8 cellular contexts compared by ENCODE assay signal in genomic region chr14:70955543-70956480, GRCh38. TPM values are rescaled to one million over a fixed set of nuclear protein-coding genes. Genes with fewer than 3 reads are reported as not detected.
DNase-seq lines count a peak whose midpoint lies in the region; ATAC-seq and TF ChIP-seq lines count a peak whose summit lies in the region.

No MANE protein-coding gene starts in this region.

- peak; percentile 79; the same call in 1 of the 2 replicates for ATAC-seq in IMR-90 (ENCODE audit: low read depth)
- ATAC-seq in HG03280 (IDR thresholded peaks at IDR 0.05; ENCODE audit: unreplicated experiment) = no peak
- ATAC-seq in HG03135 (IDR thresholded peaks at IDR 0.05; ENCODE audit: unreplicated experiment) = no peak

- TF ChIP-seq CTCF in DOHH2 (IDR thresholded peaks at IDR 0.05; ENCODE audit: low read depth, low read length, poor library complexity, severe bottlenecking) (peak; percentile 53), IMR-90 (conservative IDR thresholded peaks at IDR 0.05; ENCODE audit: low read depth, low read length) (peak; percentile 69)

- TF ChIP-seq POLR2A in IMR-90 (IDR thresholded peaks at IDR 0.05; ENCODE audit: low read depth, low read length) = no peak

- H3K4me3 ChIP-seq in DOHH2 (ENCODE audit: low read length) = no peak overlapping the region
- no peak overlapping the region for H3K4me3 ChIP-seq in IMR-90 (ENCODE audit: insufficient read depth, low read depth, low read length)

- TF ChIP-seq RAD21 in IMR-90 (IDR thresholded peaks at IDR 0.05; ENCODE audit: low read length) = peak; percentile 84

- POLR2A ChIA-PET in IMR-90 (lab: Charles Lee; ENCODE audit: unreplicated experiment) = no interaction called here

- H2BK5ac ChIP-seq in IMR-90 (ENCODE audit: low read depth, low read length, poor library complexity, severe bottlenecking) = no peak overlapping the region

- H3K9me1 ChIP-seq in IMR-90 (ENCODE audit: insufficient read depth, low read length) = no peaks in the 10 kb centered on the region

- BruUV-seq in IMR-90 (replicated peaks; lab: Mats Ljungman, UMichigan) = no TSS peak

- no peak overlapping the region for H2BK120ac ChIP-seq in IMR-90 (ENCODE audit: low read depth, low read length)

- no peak overlapping the region for H2AK9ac ChIP-seq in IMR-90 (replicated peaks; ENCODE audit: low read depth, low read length, poor library complexity)

- H3K18ac ChIP-seq in IMR-90 (ENCODE audit: low read depth, low read length) = no peak overlapping the region

- no peak overlapping the region for H3K23ac ChIP-seq in IMR-90 (ENCODE audit: low read depth, low read length)

- no peak overlapping the region for H4K8ac ChIP-seq in IMR-90 (ENCODE audit: low read depth in 2 of 2, low read length in 2 of 2)

- no peaks in the 10 kb centered on the region for H3K79me2 ChIP-seq in DOHH2 (ENCODE audit: control insufficient read depth, low read length)

- peaks cover 11 to 23% of the 10 kb centered on the region in 2 experiments for H3K79me1 ChIP-seq in IMR-90 (ENCODE audit: low read depth in 1 of 2, low read length in 2 of 2)

- H2BK15ac ChIP-seq in IMR-90 (ENCODE audit: low read depth, low read length) = no peak overlapping the region

- H3K9ac ChIP-seq in IMR-90 (ENCODE audit: low read depth, low read length) = no peak overlapping the region

- WGBS in IMR-90 (ENCODE audit: extremely low coverage in 2 of 2, insufficient read length in 1 of 2), 2 experiments = no CpG with 5 or more reads among the region's 5 CpGs

- H3K4ac ChIP-seq in IMR-90 (ENCODE audit: low read depth, low read length) = no peak overlapping the region

- CTCF ChIA-PET in IMR-90 (lab: Yijun Ruan, JAX) = interaction anchor here (0.7 to 1.9 kb wide), 6 partner anchors 12 to 1218 kb away, joined by 3 to 12 read pairs (median 4); partner anchors contain the start of gene PCNX1

- H3K9me3 ChIP-seq in DOHH2 (ENCODE audit: control insufficient read depth, insufficient read depth, low read length) (no peaks in the 10 kb centered on the region), IMR-90 (ENCODE audit: control insufficient read depth, insufficient read depth, low read length) (no peaks in the 10 kb centered on the region)

- H3K4me1 ChIP-seq in DOHH2 (ENCODE audit: control insufficient read depth, low read length) = no peaks in the 10 kb centered on the region
- no peaks in the 10 kb centered on the region for H3K4me1 ChIP-seq in IMR-90 (ENCODE audit: control insufficient read depth, insufficient read depth, low read length)

- H3K56ac ChIP-seq in IMR-90 (ENCODE audit: extremely low read depth, insufficient read depth, low read length) = no peak overlapping the region

- dilution Hi-C loops in IMR-90 (cut with HindIII; ENCODE audit: low sequenced_read_pairs, unreplicated experiment) = no loop called here

- in situ Hi-C loops in IMR-90 (cut with MboI; ENCODE audit: low sequenced_read_pairs) = loop anchor here (25.0 kb wide), 1 partner anchor 344 kb away; the partner anchor contains the start of gene MED6

- H3K9me2 ChIP-seq in DOHH2 (replicated peaks; ENCODE audit: control insufficient read depth, low read length) = no peaks in the 10 kb centered on the region

- H2AK5ac ChIP-seq in IMR-90 (ENCODE audit: low read depth, low read length) = no peak overlapping the region

- DNase-seq in IMR-90 (peak; percentile 26), fibroblast of peridontal ligament (ENCODE audit: extremely low read depth) (peak; percentile 52), HuH-7.5 (ENCODE audit: low spot score) (no peak)
- peak; percentile 31 for DNase-seq in activated CD4-positive, alpha-beta T cell treated with anti-CD3 and anti-CD28 coated beads for 48 hours
- DNase-seq in stimulated activated CD4-positive, alpha-beta T cell treated with anti-CD3 and anti-CD28 coated beads, Interleukin-4, amount 100 ng/mL, for 24 hours = peak; percentile 47

- H3K27me3 ChIP-seq in DOHH2 (ENCODE audit: control insufficient read depth, low read length) = no peaks in the 10 kb centered on the region
- H3K27me3 ChIP-seq in IMR-90 (ENCODE audit: control insufficient read depth, insufficient read depth, low read length) = no peaks in the 10 kb centered on the region

- H4K5ac ChIP-seq in IMR-90 (ENCODE audit: low read depth, low read length) = no peak overlapping the region

- H2AFZ ChIP-seq in IMR-90 (replicated peaks; ENCODE audit: low read length, poor library complexity) = no peak overlapping the region

- H3K36me3 ChIP-seq in DOHH2 (ENCODE audit: control insufficient read depth, low read length) = no peaks in the 10 kb centered on the region
- H3K36me3 ChIP-seq in IMR-90 (ENCODE audit: control insufficient read depth, insufficient read depth, low read length) = peaks cover 2% of the 10 kb centered on the region; the same call in 1 of the 2 replicates

- intact Hi-C loops in IMR-90 (cut with micrococcal nuclease) = loop anchor here (1.0 to 5.0 kb wide), 3 partner anchors 139 to 604 kb away; no protein-coding TSS in a partner anchor

- H3K27ac ChIP-seq in DOHH2 (ENCODE audit: low read depth, low read length) = no peak overlapping the region
- H3K27ac ChIP-seq in IMR-90 (ENCODE audit: insufficient read depth, low read length) = no peak overlapping the region

- no peak overlapping the region for H3K14ac ChIP-seq in IMR-90 (replicated peaks; ENCODE audit: low read depth, low read length)

- H4K20me1 ChIP-seq in DOHH2 (ENCODE audit: control insufficient read depth, insufficient read depth, low read depth, low read length) = no peaks in the 10 kb centered on the region
- peaks cover 20% of the 10 kb centered on the region for H4K20me1 ChIP-seq in IMR-90 (ENCODE audit: insufficient read depth, low read length)

- H3F3A ChIP-seq in DOHH2 (ENCODE audit: control insufficient read depth, insufficient read depth) = peaks cover 4% of the 10 kb centered on the region; the same call in 1 of the 2 replicates

- H3K4me2 ChIP-seq in DOHH2 (ENCODE audit: low read length) (no peak overlapping the region), IMR-90 (ENCODE audit: low read depth, low read length) (no peak overlapping the region)

- no peak overlapping the region for H2BK20ac ChIP-seq in IMR-90 (ENCODE audit: low read depth, low read length)

- no peak overlapping the region for H4K91ac ChIP-seq in IMR-90 (ENCODE audit: insufficient read depth, low read depth, low read length)

TF ChIP-seq in IMR-90, 13 proteins besides CTCF, POLR2A, EP300 and RAD21:
- TF ChIP-seq NFE2L2 (IDR thresholded peaks at IDR 0.05; ENCODE audit: low read depth, low read length) (no peak), USF2 (IDR thresholded peaks at IDR 0.05; ENCODE audit: low read depth, low read length) (no peak), CEBPB (IDR thresholded peaks at IDR 0.05; ENCODE audit: low read depth, low read length) (peak; percentile 38; the same call in 1 of the 2 replicates), MAFK (IDR thresholded peaks at IDR 0.05; ENCODE audit: low read depth, low read length) (peak; percentile 91), SMC3 (IDR thresholded peaks at IDR 0.05; ENCODE audit: low read depth, low read length) (peak; percentile 69)
TF ChIP-seq in IMR-90: peak in this region for 3.

RNA-seq across cellular contexts. Expression of gene PCNX1, which starts 48.6 kb away (rescaled TPM):
- total RNA-seq in IMR-90 (2012; rRNA removed) = 43.7 and 45.3 TPM in 2 replicates
- 15.0 and 15.1 TPM in 2 replicates for polyA plus RNA-seq in IMR-90 (2012; rRNA removed)
- polyA plus RNA-seq in IMR-90 (2012; cell fraction: cytosol; rRNA removed) = 4.5 and 7.1 TPM in 2 replicates
- 23.2 and 40.0 TPM in 2 replicates for polyA plus RNA-seq in IMR-90 (2012; cell fraction: nucleus; rRNA removed; ENCODE audit: low replicate concordance)
